9 cellular contexts compared by ENCODE assay signal in the genomic region with DNA sequence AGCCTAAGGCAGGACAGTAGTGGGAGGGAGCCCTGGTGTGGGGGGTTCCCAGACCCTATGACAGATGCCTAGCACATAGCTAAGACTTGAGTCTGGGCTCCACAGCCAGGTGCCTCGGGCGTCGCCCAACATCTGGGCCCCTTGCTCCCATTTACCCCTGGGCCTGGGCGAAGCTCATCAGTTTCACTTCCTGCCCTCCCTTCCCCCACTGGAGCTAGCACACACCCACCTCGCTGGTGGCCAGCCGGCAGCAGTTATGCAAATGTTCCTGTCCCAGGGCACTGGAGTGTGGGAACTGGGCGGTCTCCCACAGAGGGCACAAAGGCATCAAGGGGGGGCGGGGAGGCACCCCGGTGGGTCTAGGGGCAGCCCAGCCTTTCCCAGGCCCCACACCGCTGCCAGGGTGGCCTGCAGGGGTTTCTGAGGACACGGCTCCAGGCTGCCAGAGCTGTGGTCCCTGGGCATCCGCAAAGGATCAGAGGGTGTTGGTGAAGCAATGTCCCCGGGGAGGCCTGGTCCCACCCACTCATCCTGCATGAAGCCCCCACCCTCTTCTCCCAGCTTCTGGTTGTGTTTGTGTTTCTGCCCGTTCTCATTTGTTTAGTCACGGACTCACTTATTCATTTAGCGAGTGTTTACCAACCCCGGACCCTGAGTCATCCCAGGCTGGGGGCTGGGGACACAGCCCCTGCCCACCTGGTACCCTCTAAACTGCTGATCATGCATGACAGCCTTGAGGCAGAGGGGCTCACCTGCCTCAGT. TPM values are rescaled to one million over a fixed set of nuclear protein-coding genes. Genes with fewer than 3 reads are reported as not detected.
A peak's percentile ranks its signal among the peaks of the same experiment; 100 is the strongest.
DNase-seq lines count a peak whose midpoint lies in the region; ATAC-seq and TF ChIP-seq lines count a peak whose summit lies in the region.
"Had no signal": no experiment of that assay in that cellular context is flagged by ENCODE, and none has a peak within 500 bp of the region (broad histone marks: within the 10 kb centered on the region; RNA-seq: fewer than 3 reads in every experiment).

No MANE protein-coding gene starts in this region.

- peaks cover 74 to 97% (median 89%) of the 10 kb centered on the region in 10 experiments for H3K4me1 ChIP-seq in BLaER1 treated with 17β-estradiol and CSF1 and Interleukin-3, amounts not matched to agents 10 nM and 100 nM

- peaks cover 0 to 51% (median 2%) of the 10 kb centered on the region in 11 experiments; a peak in 10 of 22 replicates for H4K20me1 ChIP-seq in BLaER1 treated with 17β-estradiol and CSF1 and Interleukin-3, amounts not matched to agents 10 nM and 100 nM

- peak; percentile 65 for ATAC-seq in HG02938 (IDR thresholded peaks at IDR 0.05; ENCODE audit: unreplicated experiment)
- ATAC-seq in omental fat pad (ENCODE audit: low FRiP score) = no peak

- TF ChIP-seq CTCF in astrocyte of the spinal cord (IDR thresholded peaks at IDR 0.05; ENCODE audit: low read depth, low read length) = no peak
- no peak for TF ChIP-seq CTCF in omental fat pad (IDR thresholded peaks at IDR 0.05)

- in situ Hi-C loops in astrocyte of the spinal cord (cut with HindIII; ENCODE audit: low sequenced_read_pairs) = no loop called here

- peak overlapping the region; percentile 81 to 99 (median 94) for H3K4me2 ChIP-seq in BLaER1 treated with 17β-estradiol and CSF1 and Interleukin-3, amounts not matched to agents 10 nM and 100 nM

- H3K27ac ChIP-seq in BLaER1 treated with 17β-estradiol and CSF1 and Interleukin-3, amounts not matched to agents 10 nM and 100 nM = peak overlapping the region; percentile 52 to 98 (median 92); a peak in 21 of 22 replicates
- H3K27ac ChIP-seq: neutrophil had no signal

- H3K36me3 ChIP-seq in BLaER1 treated with 17β-estradiol and CSF1 and Interleukin-3, amounts not matched to agents 10 nM and 100 nM = peaks cover 25 to 64% (median 45%) of the 10 kb centered on the region in 11 experiments
- H3K36me3 ChIP-seq: neutrophil had no signal

- H3K9me3 ChIP-seq in BLaER1 treated with 17β-estradiol and CSF1 and Interleukin-3, amounts not matched to agents 10 nM and 100 nM (replicated peaks in 1 of 11) = no peaks in the 10 kb centered on the region
- H3K9me3 ChIP-seq: neutrophil had no signal

- H3K27me3 ChIP-seq in BLaER1 treated with 17β-estradiol and CSF1 and Interleukin-3, amounts not matched to agents 10 nM and 100 nM = no peaks in the 10 kb centered on the region
- H3K27me3 ChIP-seq: neutrophil had no signal

- H3K9ac ChIP-seq in BLaER1 treated with 17β-estradiol and CSF1 and Interleukin-3, amounts not matched to agents 10 nM and 100 nM = peak overlapping the region; percentile 49 to 85 (median 81); a peak in 21 of 22 replicates

- TF ChIP-seq POLR2A in GM18526 (IDR thresholded peaks at IDR 0.05; ENCODE audit: extremely low read depth, insufficient read length) (peak; percentile 45), erythroblast (IDR thresholded peaks at IDR 0.05; ENCODE audit: low read length) (no peak)

- peak; percentile 99 to 100 for DNase-seq in NCI-H526 (lab: John Stamatoyannopoulos, UW)
- peak; percentile 50 for DNase-seq in astrocyte of the spinal cord (ENCODE audit: low read depth, low spot score)
- peak; percentile 77 for DNase-seq in medulla oblongata (ENCODE audit: extremely low spot score)
- no peak for DNase-seq in erythroblast (lab: John Stamatoyannopoulos, UW)
- DNase-seq in omental fat pad (ENCODE audit: low spot score) = no peak

- H3K4me3 ChIP-seq in BLaER1 treated with 17β-estradiol and CSF1 and Interleukin-3, amounts not matched to agents 10 nM and 100 nM = peak overlapping the region; percentile 8 to 63 (median 40); a peak in 17 of 20 replicates
- no peak overlapping the region for H3K4me3 ChIP-seq in astrocyte of the spinal cord (ENCODE audit: low read depth, low read length)

RNA-seq across cellular contexts. Expression of a gene that starts 20.4 kb away (rescaled TPM):
- 10 to 100 TPM in 1 of 4 donors, 1 to 10 TPM in 3; 2.8 to 21.3 (median 6.3) TPM for total RNA-seq in omental fat pad

RNA-seq across cellular contexts. Expression of a gene that starts 49.1 kb away (rescaled TPM):
- total RNA-seq in omental fat pad = not detected

Comparison
In these comparisons a context has a peak if more than half of its experiments do, and no peak if none do; other contexts are left out.
1. DNase-seq: peak in NCI-H526 (2 of 2), astrocyte of the spinal cord (single experiment) and medulla oblongata (single experiment); none in erythroblast (0 of 2) and omental fat pad (single experiment).